ENCODE assay signal across 17 cellular contexts in genomic region chr17:43827596-43827995, GRCh38. TPM values are rescaled to one million over a fixed set of nuclear protein-coding genes. Genes with fewer than 3 reads are reported as not detected.
DNase-seq lines count a peak whose midpoint lies in the region; TF ChIP-seq lines count a peak whose summit lies in the region.
"Had no signal": no experiment of that assay in that cellular context is flagged by ENCODE, and none has a peak within 500 bp of the region (broad histone marks: within the 10 kb centered on the region; RNA-seq: fewer than 3 reads in every experiment).

No MANE protein-coding gene starts in this region.

- peak overlapping the region; percentile 28 for H3K9ac ChIP-seq in NT2/D1 (ENCODE audit: insufficient read length, low read depth)
- H3K9ac ChIP-seq: GM23248 had no signal

- no peak for DNase-seq in left ventricle myocardium inferior
- DNase-seq in cardiac septum (ENCODE audit: low spot score), result no peak
- DNase-seq in NT2/D1 (ENCODE audit: low read depth, low spot score), result no peak
- peak; percentile 21 for DNase-seq in cerebellar cortex (ENCODE audit: low spot score)
- DNase-seq in DMS79 (lab: John Stamatoyannopoulos, UW), result no peak
- no peak for DNase-seq in NCI-H2227 (lab: John Stamatoyannopoulos, UW; ENCODE audit: unreplicated experiment)
- DNase-seq: ACHN; BE2C; CD4-positive, CD25-positive, alpha-beta regulatory T cell; CD8-positive, alpha-beta memory T cell; COR-L47; DMS 273 treated with DMSO at 0.1 percent for 48 hours; DMS53; GDM1; GM23248 had no signal

- TF ChIP-seq CTCF in left ventricle myocardium inferior (IDR thresholded peaks at IDR 0.05; ENCODE audit: borderline replicate concordance), result no peak

- H3K27me3 ChIP-seq in left ventricle myocardium inferior (ENCODE audit: low read depth), result no peaks in the 10 kb centered on the region
- no peaks in the 10 kb centered on the region for H3K27me3 ChIP-seq in NT2/D1 (ENCODE audit: insufficient read depth, insufficient read length)
- H3K27me3 ChIP-seq: BE2C had no signal

- H3K4me1 ChIP-seq in left ventricle myocardium inferior (peaks cover 91% of the 10 kb centered on the region), NT2/D1 (ENCODE audit: insufficient read depth, insufficient read length) (peaks cover 11% of the 10 kb centered on the region)
- H3K4me1 ChIP-seq: BE2C had no signal

- H3K36me3 ChIP-seq in left ventricle myocardium inferior, result peaks cover 64% of the 10 kb centered on the region
- H3K36me3 ChIP-seq in NT2/D1 (ENCODE audit: insufficient read depth, insufficient read length, low read length), result peaks cover 82% of the 10 kb centered on the region
- H3K36me3 ChIP-seq: BE2C had no signal

- H3K4me3 ChIP-seq in left ventricle myocardium inferior (peak overlapping the region; percentile 78), NT2/D1 (ENCODE audit: insufficient read length, low read depth) (no peak overlapping the region)
- H3K4me3 ChIP-seq: GM23248, HAP-1 had no signal

- peak overlapping the region; percentile 93 for H3K27ac ChIP-seq in left ventricle myocardium inferior (replicated peaks)
- H3K27ac ChIP-seq: GM23248 had no signal

- H3K9me3 ChIP-seq in left ventricle myocardium inferior (replicated peaks) (no peaks in the 10 kb centered on the region), NT2/D1 (ENCODE audit: insufficient read depth, low read length) (no peaks in the 10 kb centered on the region)
- H3K9me3 ChIP-seq: BE2C, HAP-1 had no signal

- intact Hi-C loops in left ventricle myocardium inferior (cut with micrococcal nuclease) (no loop called here), cardiac septum (cut with DNase I) (no loop called here)

RNA-seq across cellular contexts. Expression of gene MPP3, which starts 5.3 kb away (rescaled TPM):
- total RNA-seq in left ventricle myocardium inferior (35.2 TPM), cardiac septum (20.0 TPM)
- total RNA-seq: CD4-positive, CD25-positive, alpha-beta regulatory T cell had no signal

RNA-seq across cellular contexts. Expression of gene CD300LG, which starts 19.4 kb away (rescaled TPM):
- 12.6 TPM for total RNA-seq in left ventricle myocardium inferior
- total RNA-seq in cardiac septum, result 13.7 TPM
- total RNA-seq: CD4-positive, CD25-positive, alpha-beta regulatory T cell; CD8-positive, alpha-beta memory T cell; GM23248; H4 had no signal

RNA-seq across cellular contexts. Expression of gene CFAP97D1, which starts 47.4 kb away (rescaled TPM):
- 0.05 TPM for total RNA-seq in left ventricle myocardium inferior
- total RNA-seq in cardiac septum, result not detected
- total RNA-seq: CD4-positive, CD25-positive, alpha-beta regulatory T cell; CD8-positive, alpha-beta memory T cell; GM23248; H4 had no signal

RNA-seq across cellular contexts. Expression of gene DUSP3, which starts 48.8 kb away (rescaled TPM):
- total RNA-seq in left ventricle myocardium inferior (293 TPM), cardiac septum (224 TPM)
